Comparison of ENCODE assay signal across 9 cellular contexts in the genomic region with DNA sequence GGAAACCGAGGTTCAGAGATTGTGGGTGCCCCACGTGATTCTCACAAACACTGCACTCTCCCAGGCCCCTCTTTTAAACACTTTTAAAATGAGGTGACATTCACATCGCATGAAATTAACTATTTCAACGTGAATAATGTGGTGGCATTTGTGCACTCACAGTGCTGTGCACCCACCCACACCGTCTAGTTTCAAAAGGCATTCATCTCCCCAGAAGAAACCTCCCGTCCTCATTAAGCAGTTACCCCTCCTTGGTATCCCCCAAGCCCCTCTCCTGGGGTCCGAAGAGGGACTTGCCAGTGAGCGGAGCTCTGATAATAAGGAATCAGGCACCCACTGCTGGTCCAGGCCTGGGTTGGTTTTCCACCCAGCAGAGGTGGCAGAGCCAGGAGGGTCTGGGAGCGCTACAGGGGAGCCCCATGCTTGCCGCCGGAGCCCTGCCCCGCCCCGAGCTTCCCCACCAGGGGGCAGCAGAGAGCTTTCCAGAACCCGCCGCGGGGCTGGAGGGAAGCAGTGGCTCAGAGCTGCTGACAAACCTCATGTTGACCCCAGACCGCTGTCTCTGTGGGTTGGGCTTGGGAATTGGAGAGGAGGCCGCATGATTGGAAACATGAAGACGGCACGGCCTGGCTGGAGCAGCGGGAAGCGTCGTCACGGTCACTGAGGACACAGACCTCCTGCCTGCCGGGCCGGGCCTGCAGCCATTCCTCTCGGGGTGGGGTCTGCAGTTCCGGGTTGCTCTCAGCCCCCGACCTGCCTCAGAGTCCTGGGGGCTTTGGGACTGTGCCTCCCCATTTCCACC. TPM values are rescaled to one million over a fixed set of nuclear protein-coding genes. Genes with fewer than 3 reads are reported as not detected.
DNase-seq lines count a peak whose midpoint lies in the region; ATAC-seq and TF ChIP-seq lines count a peak whose summit lies in the region.
"Had no signal": no experiment of that assay in that cellular context is flagged by ENCODE, and none has a peak within 500 bp of the region (broad histone marks: within the 10 kb centered on the region; RNA-seq: fewer than 3 reads in every experiment).

No MANE protein-coding gene starts in this region.

- intact Hi-C loops in left colon (cut with DNase I, micrococcal nuclease): loop anchor here (2.0 to 5.0 kb wide), 2 partner anchors 160 to 161 kb away; no protein-coding TSS in a partner anchor

- H3K4me3 ChIP-seq in GM12864 (ENCODE audit: low read depth, low read length): no peak overlapping the region
- H3K4me3 ChIP-seq: skin epidermis had no signal

- no peak overlapping the region for H3K27ac ChIP-seq in caudate nucleus (ENCODE audit: low read depth, low read length)

- peak; percentile 58 for ATAC-seq in HG02610 (IDR thresholded peaks at IDR 0.05; ENCODE audit: unreplicated experiment)
- peak; percentile 78 to 87 for ATAC-seq in activated CD4-positive, CD25-positive, alpha-beta regulatory T cell treated with anti-CD3 and anti-CD28 coated beads, Interleukin-2, amount 50 U/mL, for 24 hours
- ATAC-seq in left colon: peak; percentile 63

- peak; percentile 91 for TF ChIP-seq CTCF in GM12864 (IDR thresholded peaks at IDR 0.05; ENCODE audit: low read depth, low read length, missing control alignments)

- DNase-seq in GM12864 (ENCODE audit: low read depth): no peak
- DNase-seq in NCI-H2081 (lab: John Stamatoyannopoulos, UW): peak; percentile 62 to 69
- peak in 58 of 61 donors; percentile 8 to 83 (median 57) for DNase-seq in caudate nucleus (lab: John Stamatoyannopoulos, UW)
- peak; percentile 74 to 88 for DNase-seq in left colon
- peak; percentile 84 to 85 for DNase-seq in stimulated activated CD4-positive, alpha-beta T cell treated with anti-CD3 and anti-CD28 coated beads, Interleukin-1b, Interleukin-23, amount 100 ng/mL, for 4 hours (ENCODE audit: low read depth in 2 of 2)
- no peak for DNase-seq in cortex of kidney (lab: John Stamatoyannopoulos, UW)

RNA-seq across cellular contexts. Expression of a gene that starts 27.5 kb away (rescaled TPM):
- total RNA-seq in left colon: 1 to 10 TPM; 2.5 to 6.6 TPM

RNA-seq across cellular contexts. Expression of a gene that starts 43.0 kb away (rescaled TPM):
- total RNA-seq in left colon: 10 to 100 TPM; 13.8 to 18.3 TPM

Comparison
In these comparisons a context has a peak if more than half of its experiments do, and no peak if none do; other contexts are left out.
1. DNase-seq: peak in NCI-H2081 (2 of 2), caudate nucleus (58 of 61), left colon (2 of 2) and stimulated activated CD4-positive, alpha-beta T cell treated with anti-CD3 and anti-CD28 coated beads, Interleukin-1b, Interleukin-23, amount 100 ng/mL, for 4 hours (2 of 2); none in GM12864 (single experiment) and cortex of kidney (single experiment).
2. Peak in every context shown above with its lines, with median percentiles within 50 percentile points of each other: ATAC-seq.